19 cellular contexts compared by ENCODE assay signal in genomic region chr9:304106-304505, GRCh38.
DNase-seq lines count a peak whose midpoint lies in the region; ATAC-seq, FAIRE-seq and TF ChIP-seq lines count a peak whose summit lies in the region.
"Had no signal": no experiment of that assay in that cellular context is flagged by ENCODE, and none has a peak within 500 bp of the region (broad histone marks: within the 10 kb centered on the region; RNA-seq: fewer than 3 reads in every experiment).

No MANE protein-coding gene starts in this region.

- H3K9me3 ChIP-seq in T-helper 17 cell (ENCODE audit: control insufficient read depth, low read length, poor library complexity, severe bottlenecking), result no peaks in the 10 kb centered on the region
- H3K9me3 ChIP-seq: left ventricle myocardium inferior, thyroid gland had no signal

- H3K27me3 Mint-ChIP-seq in T-helper 17 cell, result no peaks in the 10 kb centered on the region
- H3K27me3 Mint-ChIP-seq: B cell, naive B cell had no signal

- ATAC-seq in T-helper 17 cell, result no peak
- ATAC-seq: activated naive CD4-positive, alpha-beta T cell treated with anti-CD3 and anti-CD28 coated beads, Interleukin-2, amount 50 U/mL, for 72 hours had no signal

- H3K4me1 Mint-ChIP-seq in T-helper 17 cell, result peaks cover 17% of the 10 kb centered on the region
- H3K4me1 Mint-ChIP-seq: B cell had no signal

- peak overlapping the region; percentile 93 for H3K27ac Mint-ChIP-seq in T-helper 17 cell
- H3K27ac Mint-ChIP-seq: B cell had no signal

- peaks cover 13% of the 10 kb centered on the region for H3K36me3 Mint-ChIP-seq in T-helper 17 cell (ENCODE audit: low read depth)

- no peak for TF ChIP-seq CTCF in epithelial cell of proximal tubule (conservative IDR thresholded peaks at IDR 0.05; ENCODE audit: low read depth, low read length)

- peak overlapping the region; percentile 30 for H3K4me3 ChIP-seq in epithelial cell of proximal tubule (ENCODE audit: low read depth, low read length)
- H3K4me3 ChIP-seq: cardiac muscle cell, left ventricle myocardium inferior, thyroid gland had no signal

- DNase-seq in Daoy (ENCODE audit: low read depth), result peak; percentile 25
- DNase-seq in T-helper 17 cell, result no peak
- DNase-seq in epithelial cell of proximal tubule (ENCODE audit: low read depth), result no peak
- peak; percentile 43 for DNase-seq in myocyte (ENCODE audit: low read depth)
- DNase-seq in NCI-H1048 (lab: John Stamatoyannopoulos, UW), result no peak
- no peak for DNase-seq in RCC 7860 (ENCODE audit: low spot score)
- no peak for DNase-seq in NCI-H226
- DNase-seq in SHP77 treated with DMSO at 0.1 percent for 48 hours (lab: John Stamatoyannopoulos, UW), result no peak
- DNase-seq: activated CD4-positive, CD25-positive, alpha-beta regulatory T cell treated with anti-CD3 and anti-CD28 coated beads, Interleukin-2, amount 50 U/mL, for 72 hours; activated CD8-positive, alpha-beta memory T cell treated with anti-CD3 and anti-CD28 coated beads, Interleukin-2, amount 50 U/mL, for 4 hours; left ventricle myocardium inferior; naive B cell; NCI-H2171; Right ventricle myocardium superior had no signal

- FAIRE-seq in RCC 7860 (lab: Jason Lieb, UNC), result no peak
- FAIRE-seq: H54 had no signal

- no peak overlapping the region for H3K4me3 Mint-ChIP-seq in T-helper 17 cell
- H3K4me3 Mint-ChIP-seq: B cell, naive B cell had no signal

Comparison
In these comparisons a context has a peak if more than half of its experiments do, and no peak if none do; other contexts are left out.
1. DNase-seq: peak in Daoy (single experiment) and myocyte (single experiment); none in T-helper 17 cell (0 of 3), epithelial cell of proximal tubule (single experiment), NCI-H1048 (single experiment), RCC 7860 (single experiment), NCI-H226 (single experiment) and SHP77 treated with DMSO at 0.1 percent for 48 hours (single experiment).